19 cellular contexts compared by ENCODE assay signal in the genomic region with DNA sequence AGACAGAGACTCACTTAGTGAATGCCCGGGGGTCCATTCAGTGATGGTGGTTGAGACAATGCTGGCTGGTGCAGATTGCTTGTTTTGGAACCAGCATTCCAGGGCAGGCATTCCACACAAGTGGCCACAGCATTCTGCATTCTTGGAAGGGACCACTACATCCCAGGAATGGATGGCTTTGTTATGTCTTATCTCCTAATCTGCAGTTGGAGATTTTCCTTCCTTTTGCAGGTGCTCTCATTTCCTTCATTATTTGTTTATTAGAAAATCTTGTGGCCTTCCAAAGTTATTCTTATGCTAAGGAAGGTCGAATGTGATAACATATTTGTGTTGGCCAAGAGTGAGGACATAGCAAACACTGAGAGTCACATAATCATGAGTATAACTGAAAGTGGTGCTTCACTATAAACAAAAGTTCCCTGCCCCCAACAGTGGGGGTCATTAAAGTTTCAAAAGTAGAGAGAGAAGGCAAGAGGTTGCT.
A peak's percentile ranks its signal among the peaks of the same experiment; 100 is the strongest.
DNase-seq lines count a peak whose midpoint lies in the region; ATAC-seq, FAIRE-seq and TF ChIP-seq lines count a peak whose summit lies in the region.
"Had no signal": no experiment of that assay in that cellular context is flagged by ENCODE, and none has a peak within 500 bp of the region (broad histone marks: within the 10 kb centered on the region; RNA-seq: fewer than 3 reads in every experiment).

No MANE protein-coding gene starts in this region.

- no peak overlapping the region for H3K4me3 Mint-ChIP-seq in H9

- H3K27ac Mint-ChIP-seq in H9 = peak overlapping the region; percentile 27 to 41 (median 38); a peak in 2 of 7 replicates

- no peaks in the 10 kb centered on the region for H3K9me3 ChIP-seq in H9 (ENCODE audit: control insufficient read depth, low read depth, low read length)
- no peaks in the 10 kb centered on the region; the same call in 2 of the 3 replicates for H3K9me3 ChIP-seq in GM12878 (replicated peaks; ENCODE audit: control insufficient read depth, insufficient read depth, low read length)
- H3K9me3 ChIP-seq: BLaER1 treated with 17β-estradiol and CSF1 and Interleukin-3, amounts not matched to agents 10 nM and 100 nM; stomach; vagina had no signal

- intact Hi-C loops in GM12878 (cut with micrococcal nuclease; ENCODE audit: unreplicated experiment) = no loop called here

- ATAC-seq in GM12878 = no peak

- no peak overlapping the region for H2BK12ac ChIP-seq in H9 (ENCODE audit: insufficient read length, low read depth, low read length)

- TF ChIP-seq POLR2A in GM12878 (IDR thresholded peaks at IDR 0.05; ENCODE audit: low read depth, low read length) = no peak

- in situ Hi-C loops in GM12878 (cut with MboI) = no loop called here

- no peak overlapping the region for H3K18ac ChIP-seq in H9 (ENCODE audit: insufficient read length, low read depth, low read length)

- H2AFZ ChIP-seq in H9 (ENCODE audit: low read length) = no peak overlapping the region
- no peak overlapping the region for H2AFZ ChIP-seq in GM12878 (ENCODE audit: control insufficient read depth, low read depth, low read length)

- H4K5ac ChIP-seq in H9 (ENCODE audit: insufficient read length, low read depth, low read length) = no peak overlapping the region

- no peak overlapping the region for H3K56ac ChIP-seq in H9 (ENCODE audit: insufficient read length, low read depth, low read length)

- H3K79me1 ChIP-seq in H9 (ENCODE audit: insufficient read depth, low read depth, low read length, poor library complexity, severe bottlenecking) = no peaks in the 10 kb centered on the region

- BruUV-seq in GM12878 (replicated peaks; lab: Mats Ljungman, UMichigan) = no TSS peak

- H3K23me2 ChIP-seq in H9 (ENCODE audit: insufficient read length, low read depth, low read length, poor library complexity, severe bottlenecking) = no peaks in the 10 kb centered on the region

- TF ChIP-seq CTCF in H9 (conservative IDR thresholded peaks at IDR 0.05) = no peak
- no peak for TF ChIP-seq CTCF in GM12878 (IDR thresholded peaks at IDR 0.05 in 2 of 3, conservative IDR thresholded peaks at IDR 0.05 in 1 of 3; ENCODE audit: control insufficient read depth in 2 of 3, extremely low read depth in 1 of 3, insufficient read depth in 1 of 3, low read depth in 3 of 3, low read length in 3 of 3)

- no peaks in the 10 kb centered on the region for H3K36me3 ChIP-seq in GM12878 (ENCODE audit: control insufficient read depth in 2 of 2, insufficient read depth in 2 of 2, low read length in 1 of 2)
- H3K36me3 ChIP-seq: BLaER1 treated with 17β-estradiol and CSF1 and Interleukin-3, amounts not matched to agents 10 nM and 100 nM; stomach; vagina had no signal

- peaks cover 11 to 18% of the 10 kb centered on the region in 2 experiments for H3K4me1 Mint-ChIP-seq in H9

- H3K27me3 Mint-ChIP-seq in H9 (ENCODE audit: low read depth) = no peaks in the 10 kb centered on the region

- no peak overlapping the region for H3K23ac ChIP-seq in H9 (ENCODE audit: insufficient read length, low read depth, low read length)

- FAIRE-seq in GM12878 (lab: Jason Lieb, UNC) = no peak
- FAIRE-seq: GM12891 had no signal

- H2AK5ac ChIP-seq in H9 (ENCODE audit: insufficient read length, low read length) = no peak overlapping the region

- no peak overlapping the region for H2BK20ac ChIP-seq in H9 (ENCODE audit: low read depth, low read length, poor library complexity, severe bottlenecking)

- no peak overlapping the region for H4K91ac ChIP-seq in H9 (ENCODE audit: insufficient read length, low read depth, low read length)

- no peak for TF ChIP-seq EP300 in GM12878 (IDR thresholded peaks at IDR 0.05; ENCODE audit: borderline replicate concordance in 1 of 2, control insufficient read depth in 1 of 2, low read depth in 2 of 2, low read length in 2 of 2)

- no peaks in the 10 kb centered on the region for H3K79me2 ChIP-seq in H9 (ENCODE audit: insufficient read depth, low read length)
- no peaks in the 10 kb centered on the region for H3K79me2 ChIP-seq in GM12878 (ENCODE audit: control insufficient read depth, insufficient read depth, low read length)

- H2BK120ac ChIP-seq in H9 (ENCODE audit: low read depth, low read length, poor library complexity, severe bottlenecking) = no peak overlapping the region

- POLR2A ChIA-PET in GM12878 (lab: Charles Lee) = no interaction called here

- no peaks in the 10 kb centered on the region for H4K20me1 ChIP-seq in H9 (ENCODE audit: control insufficient read depth, insufficient read depth, insufficient read length)
- no peaks in the 10 kb centered on the region for H4K20me1 ChIP-seq in GM12878 (ENCODE audit: control insufficient read depth, insufficient read depth)
- H4K20me1 ChIP-seq: BLaER1 treated with 17β-estradiol and CSF1 and Interleukin-3, amounts not matched to agents 10 nM and 100 nM had no signal

- H3K4ac ChIP-seq in H9 (ENCODE audit: low read depth, low read length) = no peak overlapping the region

- H3T11ph ChIP-seq in H9 (ENCODE audit: low read length) = no peak overlapping the region

- no peaks in the 10 kb centered on the region for H3K9me3 Mint-ChIP-seq in H9

- peak; percentile 49 for DNase-seq in H9
- DNase-seq in GM12878 (ENCODE audit: low read depth, low spot score) = no peak
- DNase-seq in iPS DF 19.7 (ENCODE audit: low read depth, low spot score) = peak; percentile 61
- peak; percentile 94 for DNase-seq in pulmonary artery endothelial cell (ENCODE audit: low read depth, low spot score)
- DNase-seq in SKM-1 (lab: John Stamatoyannopoulos, UW; ENCODE audit: unreplicated experiment) = no peak
- no peak for DNase-seq in activated T-cell treated with anti-CD3 and anti-CD28 coated beads, Interleukin-2, amount 50 U/mL, for 1 hour
- DNase-seq in NCI-H2196 treated with DMSO at 0.1 percent for 48 hours (lab: John Stamatoyannopoulos, UW; ENCODE audit: unreplicated experiment) = no peak
- DNase-seq in NCI-H1105 treated with DMSO at 0.1 percent for 48 hours (lab: John Stamatoyannopoulos, UW) = no peak
- DNase-seq: anterior cingulate cortex, cortex of kidney, DMS79 treated with DMSO at 0.1 percent for 48 hours, Karpas-422, NCI-H1694 treated with DMSO at 0.1 percent for 48 hours, NCI-H69, stomach had no signal

- no peak overlapping the region for H2BK5ac ChIP-seq in H9 (ENCODE audit: insufficient read length, low read length)

- SMC1A ChIA-PET in GM12878 (lab: Charles Lee; ENCODE audit: uncharacterized antibody, unreplicated experiment) = no interaction called here

- H2BK15ac ChIP-seq in H9 (ENCODE audit: low read depth, low read length) = no peak overlapping the region

- H3K36me3 Mint-ChIP-seq in H9 (ENCODE audit: insufficient read depth in 1 of 3, low read depth in 3 of 3) = no peaks in the 10 kb centered on the region

- no peak overlapping the region for H3K4me2 ChIP-seq in H9 (ENCODE audit: insufficient read depth, insufficient read length, low read length)
- 0 out of 2 replicates have a peak overlapping the region, but pooled peaks have one; percentile 18 for H3K4me2 ChIP-seq in GM12878 (ENCODE audit: control insufficient read depth, insufficient read depth)
- H3K4me2 ChIP-seq: BLaER1 treated with 17β-estradiol and CSF1 and Interleukin-3, amounts not matched to agents 10 nM and 100 nM had no signal

- H3K14ac ChIP-seq in H9 (ENCODE audit: insufficient read depth, low read length) = no peak overlapping the region

- no peak overlapping the region for H4K8ac ChIP-seq in H9 (replicated peaks; ENCODE audit: insufficient read length, low read depth, low read length)

- CTCF ChIA-PET in GM12878 (lab: Yijun Ruan, JAX) = no interaction called here

- no peaks in the 10 kb centered on the region for H3K27me3 ChIP-seq in H9 (ENCODE audit: insufficient read depth, low read length)
- H3K27me3 ChIP-seq in GM12878 (replicated peaks in 1 of 2; ENCODE audit: control insufficient read depth in 2 of 2, insufficient read depth in 2 of 2, low read length in 1 of 2) = no peaks in the 10 kb centered on the region; a peak in 1 of 4 replicates
- H3K27me3 ChIP-seq: stomach, vagina had no signal

- no peak overlapping the region for H3K9ac ChIP-seq in H9 (ENCODE audit: extremely low read depth, insufficient read length, low read length)
- H3K9ac ChIP-seq in GM12878 (ENCODE audit: control insufficient read depth, insufficient read depth, low read length) = no peak overlapping the region
- H3K9ac ChIP-seq: BLaER1 treated with 17β-estradiol and CSF1 and Interleukin-3, amounts not matched to agents 10 nM and 100 nM had no signal

- RAD21 ChIA-PET in GM12878 (lab: Charles Lee; ENCODE audit: unreplicated experiment) = no interaction called here

- TF ChIP-seq RAD21 in GM12878 (IDR thresholded peaks at IDR 0.05; ENCODE audit: insufficient read depth, low read depth, low read length) = peak; percentile 16; the same call in 1 of the 2 replicates

- peaks cover 8% of the 10 kb centered on the region for H3K4me1 ChIP-seq in H9 (ENCODE audit: insufficient read depth, low read length)
- H3K4me1 ChIP-seq in GM12878 (ENCODE audit: control insufficient read depth, insufficient read depth, low read length) = peaks cover 16% of the 10 kb centered on the region
- H3K4me1 ChIP-seq: vagina had no signal

- H3K27ac ChIP-seq in H9 (ENCODE audit: insufficient read length, low read depth, low read length) (peak overlapping the region; percentile 35), GM12878 (ENCODE audit: control insufficient read depth, insufficient read depth) (peak overlapping the region; percentile 42)
- H3K27ac ChIP-seq: BLaER1 treated with 17β-estradiol and CSF1 and Interleukin-3, amounts not matched to agents 10 nM and 100 nM; vagina; VCaP had no signal

- no CpG with 5 or more reads among the region's 2 CpGs for WGBS in H9 (ENCODE audit: extremely low coverage, insufficient read length, low lambda C conversion rate)
- 36% methylated on average over 2 of the region's 2 CpGs for WGBS in GM12878 (ENCODE audit: insufficient coverage, insufficient replicate concordance, low lambda C conversion rate, missing lambda C conversion rate)

- H3K4me3 ChIP-seq in GM12878 = no peak overlapping the region
- H3K4me3 ChIP-seq: BLaER1 treated with 17β-estradiol and CSF1 and Interleukin-3, amounts not matched to agents 10 nM and 100 nM; stomach; vagina had no signal

TF ChIP-seq in GM12878, 131 proteins besides CTCF, POLR2A, EP300 and RAD21:
- TF ChIP-seq ZNF217 (IDR thresholded peaks at IDR 0.05) = no peak
- TF ChIP-seq, protein P1, sequence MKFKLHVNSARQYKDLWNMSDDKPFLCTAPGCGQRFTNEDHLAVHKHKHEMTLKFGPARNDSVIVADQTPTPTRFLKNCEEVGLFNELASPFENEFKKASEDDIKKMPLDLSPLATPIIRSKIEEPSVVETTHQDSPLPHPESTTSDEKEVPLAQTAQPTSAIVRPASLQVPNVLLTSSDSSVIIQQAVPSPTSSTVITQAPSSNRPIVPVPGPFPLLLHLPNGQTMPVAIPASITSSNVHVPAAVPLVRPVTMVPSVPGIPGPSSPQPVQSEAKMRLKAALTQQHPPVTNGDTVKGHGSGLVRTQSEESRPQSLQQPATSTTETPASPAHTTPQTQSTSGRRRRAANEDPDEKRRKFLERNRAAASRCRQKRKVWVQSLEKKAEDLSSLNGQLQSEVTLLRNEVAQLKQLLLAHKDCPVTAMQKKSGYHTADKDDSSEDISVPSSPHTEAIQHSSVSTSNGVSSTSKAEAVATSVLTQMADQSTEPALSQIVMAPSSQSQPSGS (IDR thresholded peaks at IDR 0.05; ENCODE audit: low read length) = 0 out of 2 replicates have a peak, but pooled peaks have one; percentile 14

Comparison
In these comparisons a context has a peak if more than half of its experiments do, and no peak if none do; other contexts are left out.
1. DNase-seq: peak in H9 (single experiment), iPS DF 19.7 (single experiment) and pulmonary artery endothelial cell (single experiment); none in GM12878 (single experiment), SKM-1 (single experiment), activated T-cell treated with anti-CD3 and anti-CD28 coated beads, Interleukin-2, amount 50 U/mL, for 1 hour (single experiment), NCI-H2196 treated with DMSO at 0.1 percent for 48 hours (single experiment) and NCI-H1105 treated with DMSO at 0.1 percent for 48 hours (single experiment).